ENCODE assay signal across 1 cellular context in genomic region chr2:8174641-8175257, GRCh38.
TF ChIP-seq lines count a peak whose summit lies in the region.

No MANE protein-coding gene starts in this region.

TF ChIP-seq in IMR-90, 13 proteins besides CTCF, POLR2A, EP300 and RAD21:
- TF ChIP-seq RCOR1 (IDR thresholded peaks at IDR 0.05; ENCODE audit: insufficient replicate concordance, low read length) (no peak), MAFK (IDR thresholded peaks at IDR 0.05; ENCODE audit: low read depth, low read length) (no peak), NFE2L2 (IDR thresholded peaks at IDR 0.05; ENCODE audit: low read depth, low read length) (no peak), MXI1 (IDR thresholded peaks at IDR 0.05; ENCODE audit: borderline replicate concordance, low read depth, low read length) (no peak), FOS (IDR thresholded peaks at IDR 0.05; ENCODE audit: low read depth, low read length) (no peak), USF2 (IDR thresholded peaks at IDR 0.05; ENCODE audit: low read depth, low read length) (no peak), CHD1 (IDR thresholded peaks at IDR 0.05; ENCODE audit: low read depth, low read length) (no peak), RFX5 (IDR thresholded peaks at IDR 0.05; ENCODE audit: low read depth, low read length) (no peak), CEBPB (IDR thresholded peaks at IDR 0.05; ENCODE audit: low read depth, low read length) (no peak), ELK1 (IDR thresholded peaks at IDR 0.05; ENCODE audit: borderline replicate concordance, low read depth, low read length) (no peak), BHLHE40 (IDR thresholded peaks at IDR 0.05; ENCODE audit: low read depth, low read length) (no peak), SMC3 (IDR thresholded peaks at IDR 0.05; ENCODE audit: low read depth, low read length) (no peak), MAZ (IDR thresholded peaks at IDR 0.05; ENCODE audit: borderline replicate concordance, low read depth, low read length) (no peak)
